Comparison of ENCODE assay signal across 1 cellular context in the genomic region with DNA sequence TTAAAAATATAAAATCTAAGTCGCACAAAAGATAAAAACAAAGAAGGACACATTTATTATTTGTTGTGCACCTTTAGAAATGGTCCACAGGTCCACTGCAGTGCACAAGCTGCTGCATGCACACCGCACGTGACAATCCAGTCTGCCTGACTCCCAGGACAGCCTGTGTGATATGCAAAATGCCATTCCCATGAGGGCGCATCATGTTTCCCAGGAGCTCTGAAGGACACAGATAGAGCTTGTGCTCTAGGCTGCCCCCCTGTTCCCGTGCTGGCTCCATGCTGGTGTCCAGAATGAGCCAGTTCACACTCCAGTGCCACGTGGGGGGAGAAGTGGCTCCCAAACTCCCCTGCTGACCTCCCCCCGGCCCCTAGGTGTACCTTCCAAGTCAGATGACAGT.
TF ChIP-seq lines count a peak whose summit lies in the region.

No MANE protein-coding gene starts in this region.

TF ChIP-seq in H1, 55 proteins besides CTCF, POLR2A, EP300 and RAD21:
- TF ChIP-seq JUN (IDR thresholded peaks at IDR 0.05; ENCODE audit: low read depth, low read length) (0 out of 2 replicates have a peak, but pooled peaks have one; percentile 15), CREB1 (IDR thresholded peaks at IDR 0.05) (no peak)
TF ChIP-seq in H1: peak in this region for 1.
